ENCODE assay signal across 11 cellular contexts in genomic region chr18:24054130-24054529, GRCh38. TPM values are rescaled to one million over a fixed set of nuclear protein-coding genes. Genes with fewer than 3 reads are reported as not detected.
DNase-seq lines count a peak whose midpoint lies in the region; ATAC-seq lines count a peak whose summit lies in the region.
"Had no signal": no experiment of that assay in that cellular context is flagged by ENCODE, and none has a peak within 500 bp of the region (broad histone marks: within the 10 kb centered on the region; RNA-seq: fewer than 3 reads in every experiment).

No MANE protein-coding gene starts in this region.

- peaks cover 76% of the 10 kb centered on the region for H3K4me1 Mint-ChIP-seq in central memory CD8-positive, alpha-beta T cell

- H3K36me3 Mint-ChIP-seq in central memory CD8-positive, alpha-beta T cell (ENCODE audit: insufficient read depth): peaks cover 6% of the 10 kb centered on the region

- peak overlapping the region; percentile 71 for H3K27ac Mint-ChIP-seq in central memory CD8-positive, alpha-beta T cell (ENCODE audit: low read depth)
- H3K27ac Mint-ChIP-seq: WTC11 had no signal

- DNase-seq in DMS53 (lab: John Stamatoyannopoulos, UW): peak; percentile 8
- DNase-seq in DMS53 treated with DMSO at 0.1 percent for 48 hours (lab: John Stamatoyannopoulos, UW; ENCODE audit: unreplicated experiment): no peak
- peak; percentile 76 for DNase-seq in RPMI7951 (ENCODE audit: low read depth)
- no peak for DNase-seq in central memory CD8-positive, alpha-beta T cell (ENCODE audit: low spot score in 2 of 2)
- DNase-seq in stimulated activated CD4-positive, alpha-beta T cell treated with anti-CD3 and anti-CD28 coated beads, Interleukin-15, amount 100 ng/mL, for 24 hours: peak; percentile 56
- DNase-seq in HPDE6-E6E7 (ENCODE audit: extremely low spot score): no peak
- no peak for DNase-seq in NCI-H1694 treated with DMSO at 0.1 percent for 48 hours (lab: John Stamatoyannopoulos, UW)
- DNase-seq: cerebellar nuclear complex had no signal

- no peaks in the 10 kb centered on the region for H3K9me3 Mint-ChIP-seq in central memory CD8-positive, alpha-beta T cell

- peak; percentile 47 for ATAC-seq in central memory CD8-positive, alpha-beta T cell (replicated peaks; ENCODE audit: extremely low read depth, poor library complexity, severe bottlenecking)
- ATAC-seq in GM19455 (IDR thresholded peaks at IDR 0.05; ENCODE audit: unreplicated experiment): no peak
- ATAC-seq: WTC11 had no signal

- H3K27me3 Mint-ChIP-seq in central memory CD8-positive, alpha-beta T cell: no peaks in the 10 kb centered on the region

- no peak overlapping the region for H3K4me3 Mint-ChIP-seq in central memory CD8-positive, alpha-beta T cell
- H3K4me3 Mint-ChIP-seq: neural crest cell, WTC11 had no signal

RNA-seq across cellular contexts. Expression of gene TTC39C, which starts 39.6 kb away (rescaled TPM):
- 18.1 and 19.0 TPM in 2 replicates for total RNA-seq in RPMI7951 (2014; rRNA removed; shearing (Covaris generic))

Comparison
In these comparisons a context has a peak if more than half of its experiments do, and no peak if none do; other contexts are left out.
1. DNase-seq: peak in DMS53 (single experiment), RPMI7951 (single experiment) and stimulated activated CD4-positive, alpha-beta T cell treated with anti-CD3 and anti-CD28 coated beads, Interleukin-15, amount 100 ng/mL, for 24 hours (single experiment); none in DMS53 treated with DMSO at 0.1 percent for 48 hours (single experiment), central memory CD8-positive, alpha-beta T cell (0 of 2), HPDE6-E6E7 (single experiment) and NCI-H1694 treated with DMSO at 0.1 percent for 48 hours (single experiment).